Comparison of ENCODE assay signal across 27 cellular contexts in genomic region chr6:166087246-166087645, GRCh38.
"Had no signal": no experiment of that assay in that cellular context is flagged by ENCODE, and none has a peak within 500 bp of the region (broad histone marks: within the 10 kb centered on the region; RNA-seq: fewer than 3 reads in every experiment).

No MANE protein-coding gene starts in this region.

- H3K4me3 ChIP-seq: left lung, lower lobe of right lung, pancreas, prostate gland, right lobe of liver, smooth muscle cell, testis, thyroid gland, transverse colon, upper lobe of left lung, vagina had no signal

- ATAC-seq: left cardiac atrium; left lung; lower lobe of right lung; natural killer cell; stimulated activated memory B cell treated with anti-CD40 and anti-IgM and Interleukin-4, amounts not matched to agents 10 μg/mL and 1 μg/mL and 100 μg/mL, for 72 hours; stimulated activated naive CD8-positive, alpha-beta T cell treated with anti-CD3 and anti-CD28 coated beads, Interleukin-15, amount 100 ng/mL, for 72 hours had no signal

- DNase-seq: hypothalamus; immature natural killer cell; kidney; left cardiac atrium; left lung; lower lobe of right lung; mammary epithelial cell; mesenchymal stem cell; naive B cell; natural killer cell; pancreas; posterior cingulate gyrus; right lobe of liver; stimulated activated CD4-positive, alpha-beta T cell treated with anti-CD3 and anti-CD28 coated beads, Interleukin-1b, Interleukin-23, amount 100 ng/mL, for 48 hours; stimulated activated CD4-positive, alpha-beta T cell treated with anti-CD3 and anti-CD28 coated beads, Interleukin-2, amount 100 ng/mL, for 48 hours; stimulated activated CD4-positive, alpha-beta T cell treated with anti-CD3 and anti-CD28 coated beads, Interleukin-4, amount 100 ng/mL, for 4 hours; stimulated activated CD8-positive, alpha-beta memory T cell treated with anti-CD3 and anti-CD28 coated beads, Interleukin-4, amount 100 ng/mL, for 48 hours; stimulated activated naive CD4-positive, alpha-beta T cell treated with Interleukin-2 at 50 U/mL for 16 hours; stimulated activated naive CD8-positive, alpha-beta T cell treated with anti-CD3 and anti-CD28 coated beads, Interleukin-15, amount 100 ng/mL, for 72 hours; testis; thyroid gland; transverse colon had no signal
